In genomic region chr6:170295519-170296422, GRCh38 we compare ENCODE assay signal across 8 cellular contexts. TPM values are rescaled to one million over a fixed set of nuclear protein-coding genes. Genes with fewer than 3 reads are reported as not detected.
A peak's percentile ranks its signal among the peaks of the same experiment; 100 is the strongest.
DNase-seq lines count a peak whose midpoint lies in the region; ATAC-seq, FAIRE-seq and TF ChIP-seq lines count a peak whose summit lies in the region.

No MANE protein-coding gene starts in this region.

- peaks cover 25% of the 10 kb centered on the region for H3K4me1 ChIP-seq in keratinocyte (ENCODE audit: control insufficient read depth, extremely low read depth, insufficient read depth, low read length)

- no peaks in the 10 kb centered on the region for H3K79me2 ChIP-seq in keratinocyte (ENCODE audit: control insufficient read depth, insufficient read depth, low read length)

- peak overlapping the region; percentile 68 for H2AFZ ChIP-seq in keratinocyte (ENCODE audit: control insufficient read depth, low read length)

- H4K20me1 ChIP-seq in keratinocyte (ENCODE audit: control insufficient read depth, extremely low read depth, insufficient read depth, low read length), result no peaks in the 10 kb centered on the region

- TF ChIP-seq CTCF in keratinocyte (optimal IDR thresholded peaks at IDR 0.05 in 1 of 3, IDR thresholded peaks at IDR 0.05 in 1 of 3, conservative IDR thresholded peaks at IDR 0.05 in 1 of 3; ENCODE audit: extremely low read depth in 1 of 3, insufficient read depth in 2 of 3, low read length in 3 of 3), result no peak

- peak overlapping the region; percentile 69 for H3K27ac ChIP-seq in angular gyrus (ENCODE audit: low read depth, low read length)
- no peak overlapping the region for H3K27ac ChIP-seq in keratinocyte (ENCODE audit: control insufficient read depth, insufficient read depth, low read length)

- H3K9me3 ChIP-seq in keratinocyte (ENCODE audit: control insufficient read depth, low read depth, low read length), result no peaks in the 10 kb centered on the region

- DNase-seq in NOMO-1 treated with DMSO at 0.1 percent for 48 hours (lab: John Stamatoyannopoulos, UW; ENCODE audit: unreplicated experiment) (peak; percentile 23), NOMO-1 treated with dmso at 0.1 percent for 144 hours (lab: John Stamatoyannopoulos, UW; ENCODE audit: unreplicated experiment) (no peak), NCI-H748 treated with DMSO at 0.1 percent for 48 hours (lab: John Stamatoyannopoulos, UW) (peak; percentile 68), keratinocyte (ENCODE audit: low read depth, low spot score) (no peak), GM19238 (ENCODE audit: insufficient read length, low spot score) (no peak)
- peak; percentile 61 for DNase-seq in stimulated activated CD4-positive, alpha-beta T cell treated with anti-CD3 and anti-CD28 coated beads, Interleukin-2, amount 100 ng/mL, for 4 hours (ENCODE audit: low read depth)

- H3K9me1 ChIP-seq in keratinocyte (ENCODE audit: control insufficient read depth, extremely low read depth, insufficient read depth, low read length), result no peaks in the 10 kb centered on the region

- H3K36me3 ChIP-seq in keratinocyte (ENCODE audit: control insufficient read depth in 2 of 2, extremely low read depth in 1 of 2, insufficient read depth in 2 of 2, low read length in 2 of 2), result no peaks in the 10 kb centered on the region

- peak overlapping the region; percentile 79 for H3K4me2 ChIP-seq in keratinocyte (ENCODE audit: control insufficient read depth, extremely low read depth, insufficient read depth, low read depth, low read length)

- FAIRE-seq in keratinocyte (lab: Jason Lieb, UNC), result no peak

- peak overlapping the region; percentile 65 for H3K9ac ChIP-seq in keratinocyte (ENCODE audit: control insufficient read depth, extremely low read depth, insufficient read depth, low read length)

- H3K4me3 ChIP-seq in keratinocyte (ENCODE audit: control insufficient read depth in 2 of 3, extremely low read depth in 1 of 3, insufficient read depth in 2 of 3, low read depth in 1 of 3, low read length in 3 of 3), result peak overlapping the region; percentile 48 to 56 (median 53)

- dilution Hi-C loops in keratinocyte (cut with MboI; ENCODE audit: extremely low pct_ligation_motif_present, low sequenced_read_pairs), result no loop called here

- peak; percentile 56 for ATAC-seq in HG02885 (IDR thresholded peaks at IDR 0.05; ENCODE audit: poor library complexity, unreplicated experiment)

- no peaks in the 10 kb centered on the region for H3K27me3 ChIP-seq in keratinocyte (ENCODE audit: control insufficient read depth, extremely low read depth, insufficient read depth, low read length)

RNA-seq across cellular contexts. Expression of gene DLL1, which starts 4.9 kb away (rescaled TPM):
- polyA plus RNA-seq in keratinocyte, result 6.5 to 14.2 TPM (median 8.2 TPM) in 3 replicates
- polyA plus RNA-seq in keratinocyte (2011; ENCODE audit: low read depth), result 2.7 TPM
- 2.3 and 4.1 TPM in 2 replicates for polyA plus RNA-seq in keratinocyte (2011; cell fraction: cytosol; rRNA removed)
- polyA plus RNA-seq in keratinocyte (2011; cell fraction: nucleus; rRNA removed), result 30.2 and 36.7 TPM in 2 replicates
- polyA plus RNA-seq in keratinocyte (2012; ENCODE audit: low replicate concordance), result 2.3 and 15.9 TPM in 2 replicates
- 4.0 to 23.8 TPM (median 5.8 TPM) in 3 replicates for polyA minus RNA-seq in keratinocyte
- 9.6 TPM for polyA minus RNA-seq in keratinocyte (2011; cell fraction: cytosol; rRNA and poly(A)+ RNA removed)
- polyA minus RNA-seq in keratinocyte (2011; cell fraction: nucleus; rRNA and poly(A)+ RNA removed), result 22.2 and 23.8 TPM in 2 replicates

RNA-seq across cellular contexts. Expression of gene FAM120B, which starts 10.8 kb away (rescaled TPM):
- polyA plus RNA-seq in keratinocyte, result 17.4 to 18.4 TPM (median 18.3 TPM) in 3 replicates
- polyA plus RNA-seq in keratinocyte (2011; ENCODE audit: low read depth), result 31.0 TPM
- 11.2 and 16.1 TPM in 2 replicates for polyA plus RNA-seq in keratinocyte (2011; cell fraction: cytosol; rRNA removed)
- polyA plus RNA-seq in keratinocyte (2011; cell fraction: nucleus; rRNA removed), result 30.5 and 38.0 TPM in 2 replicates
- polyA plus RNA-seq in keratinocyte (2012; ENCODE audit: low replicate concordance), result 15.5 and 21.1 TPM in 2 replicates
- 34.0 to 46.8 TPM (median 38.6 TPM) in 3 replicates for polyA minus RNA-seq in keratinocyte
- polyA minus RNA-seq in keratinocyte (2011; cell fraction: cytosol; rRNA and poly(A)+ RNA removed), result 13.6 TPM
- 18.7 and 51.9 TPM in 2 replicates for polyA minus RNA-seq in keratinocyte (2011; cell fraction: nucleus; rRNA and poly(A)+ RNA removed)

Comparison
In these comparisons a context has a peak if more than half of its experiments do, and no peak if none do; other contexts are left out.
1. DNase-seq: peak in NOMO-1 treated with DMSO at 0.1 percent for 48 hours (single experiment), NCI-H748 treated with DMSO at 0.1 percent for 48 hours (single experiment) and stimulated activated CD4-positive, alpha-beta T cell treated with anti-CD3 and anti-CD28 coated beads, Interleukin-2, amount 100 ng/mL, for 4 hours (single experiment); none in NOMO-1 treated with dmso at 0.1 percent for 144 hours (single experiment), keratinocyte (single experiment) and GM19238 (single experiment).